ENCODE assay signal across 27 cellular contexts in the genomic region with DNA sequence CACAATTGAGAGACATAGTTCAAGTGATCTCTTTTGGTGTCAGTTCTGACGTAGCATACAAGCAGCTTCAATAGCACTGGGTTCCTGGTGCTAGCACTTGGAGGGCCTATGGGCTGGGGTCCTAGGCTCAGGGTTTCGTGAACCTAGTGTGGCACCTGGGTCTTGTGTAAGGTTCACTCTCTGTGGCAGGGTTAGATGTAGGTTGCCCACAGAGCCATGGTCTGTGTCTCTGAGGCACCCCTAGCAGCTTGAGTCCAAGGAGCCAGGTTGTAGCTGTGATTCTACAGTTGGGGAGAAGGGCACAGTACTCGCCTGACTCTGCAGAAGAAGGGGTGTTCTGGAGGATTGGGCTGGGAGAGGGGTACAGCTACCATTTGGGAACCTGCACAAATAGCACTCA.
"Had no signal": no experiment of that assay in that cellular context is flagged by ENCODE, and none has a peak within 500 bp of the region (broad histone marks: within the 10 kb centered on the region; RNA-seq: fewer than 3 reads in every experiment).

No MANE protein-coding gene starts in this region.

- H3K4me1 ChIP-seq: neural progenitor cell, parathyroid adenoma, psoas muscle, right lobe of liver, sigmoid colon, stomach, thyroid gland, tibial nerve, upper lobe of left lung, uterus had no signal

- H3K4me3 ChIP-seq: neural progenitor cell, ovary, psoas muscle, right lobe of liver, sigmoid colon, stomach, thoracic aorta, thyroid gland, tibial nerve, upper lobe of left lung, uterus had no signal

- H3K9me3 ChIP-seq: ovary, psoas muscle, right lobe of liver, stomach, thoracic aorta, thyroid gland, tibial nerve, upper lobe of left lung, uterus had no signal

- H3K36me3 ChIP-seq: neural progenitor cell, ovary, right lobe of liver, sigmoid colon, stomach, thoracic aorta, thyroid gland, tibial nerve, upper lobe of left lung, uterus had no signal

- H3K4me1 Mint-ChIP-seq: naive thymus-derived CD4-positive, alpha-beta T cell; natural killer cell; nephron; neural progenitor cell; stimulated activated naive B cell treated with anti-CD40 and anti-IgM and Interleukin-4, amounts not matched to agents 10 μg/mL and 1 μg/mL and 100 μg/mL, for 72 hours had no signal

- H3K27me3 Mint-ChIP-seq: naive thymus-derived CD4-positive, alpha-beta T cell; progenitor cell of endocrine pancreas; stimulated activated naive B cell treated with anti-CD40 and anti-IgM and Interleukin-4, amounts not matched to agents 10 μg/mL and 1 μg/mL and 100 μg/mL, for 72 hours had no signal

- H3K27ac Mint-ChIP-seq: naive thymus-derived CD4-positive, alpha-beta T cell; natural killer cell; nephron; neural progenitor cell; progenitor cell of endocrine pancreas; stimulated activated naive B cell treated with anti-CD40 and anti-IgM and Interleukin-4, amounts not matched to agents 10 μg/mL and 1 μg/mL and 100 μg/mL, for 72 hours had no signal

- H3K27me3 ChIP-seq: neural progenitor cell, ovary, right lobe of liver, sigmoid colon, stomach, thyroid gland, tibial nerve, upper lobe of left lung, uterus had no signal

- H3K36me3 Mint-ChIP-seq: naive thymus-derived CD4-positive, alpha-beta T cell; neural progenitor cell; stimulated activated naive B cell treated with anti-CD40 and anti-IgM and Interleukin-4, amounts not matched to agents 10 μg/mL and 1 μg/mL and 100 μg/mL, for 72 hours had no signal

- DNase-seq: naive thymus-derived CD4-positive, alpha-beta T cell; natural killer cell; occipital lobe; ovary; posterior cingulate gyrus; psoas muscle; right cardiac atrium; right lobe of liver; sigmoid colon; small intestine; stimulated activated CD4-positive, alpha-beta T cell treated with anti-CD3 and anti-CD28 coated beads, Interleukin-15, amount 100 ng/mL, for 24 hours; stimulated activated CD4-positive, alpha-beta T cell treated with anti-CD3 and anti-CD28 coated beads, Interleukin-2, amount 100 ng/mL, for 24 hours; stimulated activated CD4-positive, alpha-beta T cell treated with anti-CD3 and anti-CD28 coated beads, Interleukin-2, amount 100 ng/mL, for 48 hours; stimulated activated CD4-positive, alpha-beta T cell treated with anti-CD3 and anti-CD28 coated beads, Interleukin-4, amount 100 ng/mL, for 24 hours; stimulated activated naive B cell treated with anti-CD40 and anti-IgM and Interleukin-4, amounts not matched to agents 10 μg/mL and 1 μg/mL and 100 μg/mL, for 72 hours; stimulated activated naive CD4-positive, alpha-beta T cell treated with Interleukin-2 at 50 U/mL for 16 hours; stomach; thyroid gland; trophoblast cell; upper lobe of left lung; uterus had no signal

- H3K27ac ChIP-seq: neural progenitor cell, ovary, parathyroid adenoma, psoas muscle, right lobe of liver, sigmoid colon, stomach, thoracic aorta, thyroid gland, tibial nerve, upper lobe of left lung, uterus had no signal

- ATAC-seq: naive thymus-derived CD4-positive, alpha-beta T cell; natural killer cell; psoas muscle; right cardiac atrium had no signal

- H3K9me3 Mint-ChIP-seq: nephron; neural progenitor cell; stimulated activated naive B cell treated with anti-CD40 and anti-IgM and Interleukin-4, amounts not matched to agents 10 μg/mL and 1 μg/mL and 100 μg/mL, for 72 hours had no signal

- H3K4me3 Mint-ChIP-seq: naive thymus-derived CD4-positive, alpha-beta T cell; natural killer cell; nephron; neural progenitor cell; stimulated activated naive B cell treated with anti-CD40 and anti-IgM and Interleukin-4, amounts not matched to agents 10 μg/mL and 1 μg/mL and 100 μg/mL, for 72 hours had no signal
